ENCODE assay signal across 17 cellular contexts in genomic region chr6:170010665-170011232, GRCh38.
"Had no signal": no experiment of that assay in that cellular context is flagged by ENCODE, and none has a peak within 500 bp of the region (broad histone marks: within the 10 kb centered on the region; RNA-seq: fewer than 3 reads in every experiment).

No MANE protein-coding gene starts in this region.

- H3K27ac ChIP-seq: brain microvascular endothelial cell, foreskin keratinocyte, testis had no signal

- H3K4me3 Mint-ChIP-seq: activated B cell treated with CpG ODN at 0.5 μM for 24 hours; activated CD4-positive, alpha-beta T cell treated with anti-CD3 and anti-CD28 coated beads, Interleukin-2, amount 10 ng/mL, durations not matched to agents 24 days and 14 days; activated naive CD8-positive, alpha-beta T cell; stimulated activated naive CD8-positive, alpha-beta T cell treated with anti-CD3 and anti-CD28 coated beads, Interleukin-15, amount 100 ng/mL, for 72 hours had no signal

- H3K9me3 ChIP-seq: esophagus squamous epithelium, left lung, testis had no signal

- H3K27me3 ChIP-seq: brain microvascular endothelial cell, testis had no signal

- H3K36me3 ChIP-seq: brain microvascular endothelial cell, esophagus squamous epithelium, left lung had no signal

- H3K4me1 Mint-ChIP-seq: activated CD4-positive, alpha-beta T cell treated with anti-CD3 and anti-CD28 coated beads, Interleukin-2, amount 10 ng/mL, durations not matched to agents 24 days and 14 days had no signal

- H3K4me3 ChIP-seq: dorsolateral prefrontal cortex, esophagus squamous epithelium, left lung, testis had no signal

- H3K4me1 ChIP-seq: foreskin keratinocyte had no signal

- DNase-seq: activated B cell treated with CpG ODN at 0.5 μM for 24 hours; activated CD4-positive, alpha-beta T cell treated with anti-CD3 and anti-CD28 coated beads, Interleukin-2, amount 10 ng/mL, durations not matched to agents 24 days and 14 days; activated gamma-delta T cell; brain microvascular endothelial cell; esophagus squamous epithelium; foreskin keratinocyte; SIG-M5; stimulated activated CD4-positive, alpha-beta T cell treated with anti-CD3 and anti-CD28 coated beads, Interleukin-4, amount 100 ng/mL, for 1 hour; stimulated activated naive CD8-positive, alpha-beta T cell treated with anti-CD3 and anti-CD28 coated beads, Interleukin-15, amount 100 ng/mL, for 72 hours; T-helper 2 cell had no signal

- FAIRE-seq: endometrium, islet of Langerhans, TTC549 had no signal

- H3K27ac Mint-ChIP-seq: activated B cell treated with CpG ODN at 0.5 μM for 24 hours; activated CD4-positive, alpha-beta T cell treated with anti-CD3 and anti-CD28 coated beads, Interleukin-2, amount 10 ng/mL, durations not matched to agents 24 days and 14 days; activated naive CD8-positive, alpha-beta T cell; stimulated activated naive CD8-positive, alpha-beta T cell treated with anti-CD3 and anti-CD28 coated beads, Interleukin-15, amount 100 ng/mL, for 72 hours had no signal

- H3K9me3 Mint-ChIP-seq: activated B cell treated with CpG ODN at 0.5 μM for 24 hours had no signal
